Comparison of ENCODE assay signal across 13 cellular contexts in the genomic region with DNA sequence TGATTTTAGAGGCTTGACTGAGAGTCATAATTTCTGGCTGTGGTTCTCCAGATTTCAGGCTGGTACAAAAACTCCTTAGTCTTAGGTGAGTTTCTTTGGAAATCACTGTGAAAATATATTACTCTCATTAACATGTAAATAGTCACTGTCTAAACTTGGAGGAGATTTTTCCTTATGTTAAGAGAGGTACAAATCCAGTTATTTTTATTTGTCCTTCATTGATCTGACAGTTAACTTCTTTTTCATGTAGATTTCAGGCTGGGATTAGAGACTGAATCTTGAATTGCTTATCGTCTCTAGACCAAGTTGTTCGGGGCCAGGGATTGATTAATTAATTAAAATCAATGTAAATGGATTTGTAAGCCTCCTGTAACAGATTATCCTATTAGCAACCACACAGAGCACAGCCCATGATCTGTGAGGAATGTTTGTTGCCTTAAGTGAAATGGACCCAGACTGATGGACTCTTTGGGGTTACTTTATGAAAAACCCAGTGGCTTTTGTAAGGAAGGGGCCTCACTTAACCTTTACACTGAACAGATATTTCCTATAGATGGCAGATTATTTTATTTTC. TPM values are rescaled to one million over a fixed set of nuclear protein-coding genes. Genes with fewer than 3 reads are reported as not detected.
DNase-seq lines count a peak whose midpoint lies in the region; ATAC-seq, FAIRE-seq and TF ChIP-seq lines count a peak whose summit lies in the region.
"Had no signal": no experiment of that assay in that cellular context is flagged by ENCODE, and none has a peak within 500 bp of the region (broad histone marks: within the 10 kb centered on the region; RNA-seq: fewer than 3 reads in every experiment).

No MANE protein-coding gene starts in this region.

- H3K27ac ChIP-seq in HUES48 (ENCODE audit: low read depth, low read length), result peak overlapping the region; percentile 8
- H3K27ac ChIP-seq in lower lobe of right lung, result peak overlapping the region; percentile 84
- H3K27ac ChIP-seq in stomach smooth muscle (ENCODE audit: low read length), result peak overlapping the region; percentile 63
- H3K27ac ChIP-seq: BLaER1 had no signal

- POLR2A ChIA-PET in MCF 10A (lab: Yijun Ruan, JAX), result interaction anchor here (0.8 to 11.2 kb wide), 15 partner anchors 9 to 264 kb away, joined by 3 to 248 read pairs (median 6); a partner anchor contains a TSS

- no peaks in the 10 kb centered on the region for H3K27me3 Mint-ChIP-seq in MCF 10A (ENCODE audit: insufficient read depth, unreplicated experiment)
- H3K27me3 Mint-ChIP-seq in effector memory CD8-positive, alpha-beta T cell, result peaks cover 62 to 91% of the 10 kb centered on the region in 2 donors

- no peak for ATAC-seq in lower lobe of right lung
- ATAC-seq in HG02884 (IDR thresholded peaks at IDR 0.05; ENCODE audit: unreplicated experiment), result no peak
- ATAC-seq in effector memory CD8-positive, alpha-beta T cell (replicated peaks), result no peak

- H3K36me3 Mint-ChIP-seq in MCF 10A (ENCODE audit: insufficient read depth, unreplicated experiment), result peaks cover 13% of the 10 kb centered on the region
- no peaks in the 10 kb centered on the region for H3K36me3 Mint-ChIP-seq in effector memory CD8-positive, alpha-beta T cell (ENCODE audit: insufficient read depth)

- peaks cover 71% of the 10 kb centered on the region for H3K4me1 ChIP-seq in HUES48 (ENCODE audit: control insufficient read depth, insufficient read depth, low read length)
- peaks cover 55% of the 10 kb centered on the region for H3K4me1 ChIP-seq in lower lobe of right lung
- H3K4me1 ChIP-seq in stomach smooth muscle (ENCODE audit: control insufficient read depth, insufficient read depth, low read length), result peaks cover 41% of the 10 kb centered on the region

- H3K4me1 Mint-ChIP-seq in MCF 10A (ENCODE audit: insufficient read depth, unreplicated experiment), result peaks cover 68% of the 10 kb centered on the region
- peaks cover 4% of the 10 kb centered on the region in 2 donors for H3K4me1 Mint-ChIP-seq in effector memory CD8-positive, alpha-beta T cell (ENCODE audit: low read depth in 2 of 2)

- TF ChIP-seq CTCF in MCF 10A (IDR thresholded peaks at IDR 0.05; ENCODE audit: unreplicated experiment) (no peak), lower lobe of right lung (IDR thresholded peaks at IDR 0.05) (no peak)

- H3K27ac Mint-ChIP-seq in MCF 10A (ENCODE audit: low read depth, unreplicated experiment), result peak overlapping the region; percentile 94
- no peak overlapping the region for H3K27ac Mint-ChIP-seq in effector memory CD8-positive, alpha-beta T cell

- H3K27me3 ChIP-seq in HUES48 (ENCODE audit: control insufficient read depth, insufficient read depth, low read length) (no peaks in the 10 kb centered on the region), lower lobe of right lung (ENCODE audit: low read depth) (no peaks in the 10 kb centered on the region), stomach smooth muscle (ENCODE audit: control insufficient read depth in 1 of 2, insufficient read depth in 2 of 2, low read length in 2 of 2) (no peaks in the 10 kb centered on the region)
- H3K27me3 ChIP-seq: BLaER1 had no signal

- DNase-seq in MCF 10A (ENCODE audit: unreplicated experiment) (no peak), lower lobe of right lung (no peak), RCC 7860 (ENCODE audit: low spot score) (no peak), T-helper 2 cell (no peak)
- no peak for DNase-seq in effector memory CD8-positive, alpha-beta T cell
- DNase-seq: NCI-H1417 treated with DMSO at 0.1 percent for 48 hours; NCI-H510A; stimulated activated CD4-positive, alpha-beta T cell treated with anti-CD3 and anti-CD28 coated beads, Interleukin-15, amount 100 ng/mL, for 24 hours had no signal

- BruUV-seq in MCF 10A (replicated peaks; lab: Mats Ljungman, UMichigan), result no TSS peak

- H3K9me3 ChIP-seq in HUES48 (ENCODE audit: control insufficient read depth, insufficient read depth, low read length), result no peaks in the 10 kb centered on the region
- no peaks in the 10 kb centered on the region for H3K9me3 ChIP-seq in lower lobe of right lung
- H3K9me3 ChIP-seq in stomach smooth muscle (ENCODE audit: control insufficient read depth in 2 of 2, low read length in 2 of 2), result no peaks in the 10 kb centered on the region
- H3K9me3 ChIP-seq: BLaER1 had no signal

- peak overlapping the region; percentile 62 for H3K4me3 Mint-ChIP-seq in MCF 10A (ENCODE audit: unreplicated experiment)
- H3K4me3 Mint-ChIP-seq in effector memory CD8-positive, alpha-beta T cell, result no peak overlapping the region

- intact Hi-C loops in MCF 10A (cut with micrococcal nuclease) (no loop called here), lower lobe of right lung (cut with DNase I) (no loop called here)

- no peaks in the 10 kb centered on the region for H3K9me3 Mint-ChIP-seq in MCF 10A (ENCODE audit: unreplicated experiment)
- no peaks in the 10 kb centered on the region for H3K9me3 Mint-ChIP-seq in effector memory CD8-positive, alpha-beta T cell

- H3K36me3 ChIP-seq in HUES48 (ENCODE audit: control insufficient read depth, insufficient read depth, low read length), result 0 out of 2 replicates have a peak, but pooled peaks cover 2% of the 10 kb centered on the region
- no peaks in the 10 kb centered on the region for H3K36me3 ChIP-seq in lower lobe of right lung
- no peaks in the 10 kb centered on the region for H3K36me3 ChIP-seq in stomach smooth muscle (ENCODE audit: control insufficient read depth in 2 of 2, insufficient read depth in 2 of 2, low read length in 2 of 2)
- H3K36me3 ChIP-seq: BLaER1 had no signal

- H3K4me3 ChIP-seq in HUES48 (ENCODE audit: low read depth, low read length), result no peak overlapping the region
- H3K4me3 ChIP-seq in lower lobe of right lung, result no peak overlapping the region
- no peak overlapping the region for H3K4me3 ChIP-seq in stomach smooth muscle (ENCODE audit: low read length in 2 of 2)
- H3K4me3 ChIP-seq: BLaER1 had no signal

- H3K9ac ChIP-seq in HUES48 (ENCODE audit: low read depth, low read length) (no peak overlapping the region), stomach smooth muscle (ENCODE audit: low read length in 2 of 2) (no peak overlapping the region)
- H3K9ac ChIP-seq: BLaER1 had no signal

- FAIRE-seq in RCC 7860 (lab: Jason Lieb, UNC), result no peak
- FAIRE-seq: endothelial cell of umbilical vein had no signal

- CTCF ChIA-PET in MCF 10A (lab: Yijun Ruan, JAX), result interaction anchor here (0.6 to 1.6 kb wide), 5 partner anchors 15 to 364 kb away, joined by 3 to 5 read pairs (median 4); no protein-coding TSS in a partner anchor

RNA-seq across cellular contexts. Expression of a gene that starts 21.1 kb away (rescaled TPM):
- 91.0 and 123 TPM in 2 replicates for total RNA-seq in MCF 10A (2022)
- total RNA-seq in lower lobe of right lung, result 51.9 TPM

Comparison
In these comparisons a context has a peak if more than half of its experiments do, and no peak if none do; other contexts are left out.
1. H3K27ac ChIP-seq: peak in every context shown above with its lines; median percentile 84 in lower lobe of right lung; 63 in stomach smooth muscle; 8 in HUES48.